Comparison of ENCODE assay signal across 8 cellular contexts in genomic region chr3:10941972-10942371, GRCh38. TPM values are rescaled to one million over a fixed set of nuclear protein-coding genes. Genes with fewer than 3 reads are reported as not detected.
DNase-seq lines count a peak whose midpoint lies in the region; TF ChIP-seq lines count a peak whose summit lies in the region.

No MANE protein-coding gene starts in this region.

- H3K79me2 ChIP-seq in MM.1S (ENCODE audit: low read length): no peaks in the 10 kb centered on the region

- H3K4me3 Mint-ChIP-seq in progenitor cell of endocrine pancreas (ENCODE audit: low read depth): no peak overlapping the region

- H3K4me3 ChIP-seq in GM06990 (replicated peaks; ENCODE audit: low read depth, low read length): no peak overlapping the region
- no peak overlapping the region for H3K4me3 ChIP-seq in MM.1S (ENCODE audit: low read length)
- no peak overlapping the region for H3K4me3 ChIP-seq in dorsolateral prefrontal cortex

- H3K9me2 ChIP-seq in MM.1S (replicated peaks; ENCODE audit: insufficient read depth, low read length): no peaks in the 10 kb centered on the region

- no peaks in the 10 kb centered on the region for H3F3A ChIP-seq in MM.1S (ENCODE audit: insufficient read depth, low read length)

- H3K27me3 ChIP-seq in GM06990 (replicated peaks; ENCODE audit: control insufficient read depth, insufficient read depth, low read length): no peaks in the 10 kb centered on the region; the same call in none of the 2 replicates
- H3K27me3 ChIP-seq in MM.1S (replicated peaks; ENCODE audit: insufficient read depth, low read length): peaks cover 45% of the 10 kb centered on the region
- H3K27me3 ChIP-seq in dorsolateral prefrontal cortex: no peaks in the 10 kb centered on the region

- H3K27ac Mint-ChIP-seq in progenitor cell of endocrine pancreas: no peak overlapping the region

- H3K36me3 ChIP-seq in GM06990 (ENCODE audit: control insufficient read depth, insufficient read depth, low read length) (no peaks in the 10 kb centered on the region), MM.1S (replicated peaks; ENCODE audit: insufficient read depth, low read length) (no peaks in the 10 kb centered on the region)

- H3K9me3 Mint-ChIP-seq in progenitor cell of endocrine pancreas (ENCODE audit: low read depth): no peaks in the 10 kb centered on the region

- TF ChIP-seq CTCF in GM06990 (IDR thresholded peaks at IDR 0.05; ENCODE audit: insufficient read depth, low read length, poor library complexity, severe bottlenecking): peak; percentile 81
- peak; percentile 67 for TF ChIP-seq CTCF in MM.1S (IDR thresholded peaks at IDR 0.05; ENCODE audit: low read length)
- peak; percentile 18 to 82 (median 60) for TF ChIP-seq CTCF in dorsolateral prefrontal cortex (IDR thresholded peaks at IDR 0.05 in 54 of 56, conservative IDR thresholded peaks at IDR 0.05 in 2 of 56; ENCODE audit: low read depth in 1 of 56, partially characterized antibody in 56 of 56)
- peak; percentile 62 for TF ChIP-seq CTCF in progenitor cell of endocrine pancreas (IDR thresholded peaks at IDR 0.05; ENCODE audit: unreplicated experiment)

- no peak overlapping the region for H3K27ac ChIP-seq in MM.1S (ENCODE audit: low read length)
- H3K27ac ChIP-seq in dorsolateral prefrontal cortex: no peak overlapping the region

- no peaks in the 10 kb centered on the region for H3K9me3 ChIP-seq in MM.1S (replicated peaks; ENCODE audit: insufficient read depth, low read length)

- no peaks in the 10 kb centered on the region for H3K4me1 ChIP-seq in MM.1S (ENCODE audit: low read length)

- H2AFZ ChIP-seq in MM.1S (ENCODE audit: low read length): no peak overlapping the region

- no peak overlapping the region for H3K4me2 ChIP-seq in MM.1S (ENCODE audit: low read depth, low read length)

- H3K4me1 Mint-ChIP-seq in progenitor cell of endocrine pancreas (ENCODE audit: low read depth): no peaks in the 10 kb centered on the region

- intact Hi-C loops in dorsolateral prefrontal cortex (cut with DNase I): loop anchor here (2.0 to 5.0 kb wide), 2 partner anchors 181 to 185 kb away; no protein-coding TSS in a partner anchor

- no peak overlapping the region for H3K9ac ChIP-seq in MM.1S (ENCODE audit: low read length)

- no peaks in the 10 kb centered on the region for H3K36me3 Mint-ChIP-seq in progenitor cell of endocrine pancreas (ENCODE audit: insufficient read depth)

- DNase-seq in GM06990 (ENCODE audit: extremely low read depth, insufficient read length) (no peak), MM.1S (no peak), dorsolateral prefrontal cortex (peak in 4 of 10 donors; percentile 13 to 44 (median 31)), progenitor cell of endocrine pancreas (ENCODE audit: low spot score, unreplicated experiment) (no peak), hippocampal formation (lab: John Stamatoyannopoulos, UW) (no peak), SKM-1 (lab: John Stamatoyannopoulos, UW; ENCODE audit: unreplicated experiment) (no peak), NCI-H2107 treated with DMSO at 0.1 percent for 48 hours (lab: John Stamatoyannopoulos, UW; ENCODE audit: unreplicated experiment) (no peak), GM03348 (ENCODE audit: low spot score) (no peak)

- H4K20me1 ChIP-seq in MM.1S (ENCODE audit: insufficient read depth, low read length): no peaks in the 10 kb centered on the region

- peaks cover 19% of the 10 kb centered on the region for H3K27me3 Mint-ChIP-seq in progenitor cell of endocrine pancreas

RNA-seq across cellular contexts. Expression of gene SLC6A1, which starts 50.6 kb away (rescaled TPM):
- 100 to 1,000 TPM; 127 to 356 (median 209) TPM for total RNA-seq in dorsolateral prefrontal cortex
- not detected in 2 replicates for total RNA-seq in progenitor cell of endocrine pancreas

Comparison
In these comparisons a context has a peak if more than half of its experiments do, and no peak if none do; other contexts are left out.
1. RNA of gene SLC6A1, which starts 50.6 kb away (total RNA-seq): 127 to 356 TPM in dorsolateral prefrontal cortex; not detected in progenitor cell of endocrine pancreas; every median in the first group is over 100 times any median in the second.
2. Peak in every context shown above with its lines, with median percentiles within 50 percentile points of each other: CTCF ChIP-seq.